In the genomic region with DNA sequence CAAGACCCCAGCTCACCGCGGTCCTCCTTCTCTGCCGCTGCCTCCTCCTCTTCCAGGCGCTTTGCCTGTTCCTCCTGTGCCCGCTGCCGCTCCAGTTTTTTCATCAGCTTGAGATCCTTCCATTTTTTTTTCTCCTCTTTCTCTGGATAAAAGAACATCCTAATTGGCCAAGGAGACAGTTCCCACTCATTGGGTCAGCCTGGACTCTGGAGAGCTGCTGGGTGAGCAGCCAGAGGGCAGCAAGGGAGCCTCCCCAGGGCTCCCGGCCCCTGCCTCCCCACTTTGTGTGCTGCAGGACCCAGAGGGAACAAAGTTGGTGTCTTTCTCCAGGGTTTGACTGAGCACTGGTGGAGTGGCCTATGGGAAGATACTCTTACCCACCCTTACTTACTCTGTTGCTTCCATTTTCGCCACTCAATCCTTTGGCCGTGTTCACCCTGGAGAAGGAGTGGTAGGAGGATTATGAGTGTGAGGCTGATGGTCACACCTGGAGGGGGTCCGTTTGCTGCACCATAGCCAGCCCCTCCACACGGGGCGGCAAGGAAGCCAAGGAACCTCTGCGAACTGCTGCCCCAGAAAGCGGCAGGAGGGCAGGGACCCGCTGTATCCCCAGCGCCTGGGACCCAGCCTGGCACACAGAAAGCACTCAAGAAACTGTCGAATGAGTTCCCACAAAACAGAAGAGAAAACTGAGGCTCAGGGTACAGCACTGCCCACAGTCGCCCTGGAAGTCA, we compare ENCODE assay signal across 8 cellular contexts. TPM values are rescaled to one million over a fixed set of nuclear protein-coding genes. Genes with fewer than 3 reads are reported as not detected.
DNase-seq lines count a peak whose midpoint lies in the region; ATAC-seq and TF ChIP-seq lines count a peak whose summit lies in the region.

No MANE protein-coding gene starts in this region.

- peak overlapping the region; percentile 89 for H3K27ac Mint-ChIP-seq in WTC11
- H3K27ac Mint-ChIP-seq in stimulated activated naive CD8-positive, alpha-beta T cell treated with anti-CD3 and anti-CD28 coated beads, Interleukin-15, amount 100 ng/mL, for 72 hours = peak overlapping the region; percentile 96 to 98

- no peaks in the 10 kb centered on the region for H3K4me1 ChIP-seq in iPS-15b (ENCODE audit: control insufficient read depth, insufficient read depth, low read length)

- H3K27me3 Mint-ChIP-seq in WTC11 (ENCODE audit: low read depth) = no peaks in the 10 kb centered on the region
- no peaks in the 10 kb centered on the region for H3K27me3 Mint-ChIP-seq in stimulated activated naive CD8-positive, alpha-beta T cell treated with anti-CD3 and anti-CD28 coated beads, Interleukin-15, amount 100 ng/mL, for 72 hours

- H3K4me3 ChIP-seq in AG09309 (ENCODE audit: control insufficient read depth, low read depth, low read length) = peak overlapping the region; percentile 80
- H3K4me3 ChIP-seq in iPS-15b (ENCODE audit: low read depth, low read length) = peak overlapping the region; percentile 76

- no peaks in the 10 kb centered on the region for H3K9me3 ChIP-seq in iPS-15b (ENCODE audit: control insufficient read depth, insufficient read depth, low read length)

- peak overlapping the region; percentile 93 for H3K4me3 Mint-ChIP-seq in WTC11
- H3K4me3 Mint-ChIP-seq in stimulated activated naive CD8-positive, alpha-beta T cell treated with anti-CD3 and anti-CD28 coated beads, Interleukin-15, amount 100 ng/mL, for 72 hours = peak overlapping the region; percentile 95 to 99

- POLR2A ChIA-PET in WTC11 (lab: Charles Lee) = interaction anchor here (0.6 to 4.1 kb wide), 4 partner anchors 10 to 199 kb away, joined by 4 to 26 read pairs (median 6); a partner anchor contains a TSS

- peaks cover 54% of the 10 kb centered on the region for H3K36me3 Mint-ChIP-seq in WTC11

- CTCF ChIA-PET in WTC11 (lab: Charles Lee) = interaction anchor here (1.0 to 1.8 kb wide), 9 partner anchors 10 to 207 kb away, joined by 3 to 40 read pairs (median 4); a partner anchor contains a TSS

- DNase-seq in AG09309 (ENCODE audit: low read depth) (no peak), WTC11 (ENCODE audit: low spot score) (no peak), NCI-H345 treated with DMSO at 0.1 percent for 48 hours (lab: John Stamatoyannopoulos, UW; ENCODE audit: unreplicated experiment) (no peak)
- DNase-seq in stimulated activated naive CD8-positive, alpha-beta T cell treated with anti-CD3 and anti-CD28 coated beads, Interleukin-15, amount 100 ng/mL, for 72 hours = peak in 1 of 2 donors; percentile 13
- no peak for DNase-seq in stimulated activated CD4-positive, alpha-beta T cell treated with anti-CD3 and anti-CD28 coated beads, Interleukin-4, amount 100 ng/mL, for 24 hours

- ATAC-seq in GM21529 (IDR thresholded peaks at IDR 0.05; ENCODE audit: unreplicated experiment) (peak; percentile 4), WTC11 (peak; percentile 1; the same call in 1 of the 2 replicates), HG03097 (IDR thresholded peaks at IDR 0.05; ENCODE audit: low FRiP score, unreplicated experiment) (no peak)
- ATAC-seq in stimulated activated naive CD8-positive, alpha-beta T cell treated with anti-CD3 and anti-CD28 coated beads, Interleukin-15, amount 100 ng/mL, for 72 hours = no peak

- no peaks in the 10 kb centered on the region for H3K27me3 ChIP-seq in iPS-15b (ENCODE audit: control insufficient read depth, insufficient read depth, low read length)

- H3K4me1 Mint-ChIP-seq in WTC11 = peaks cover 8% of the 10 kb centered on the region
- peaks cover 37% of the 10 kb centered on the region for H3K4me1 Mint-ChIP-seq in stimulated activated naive CD8-positive, alpha-beta T cell treated with anti-CD3 and anti-CD28 coated beads, Interleukin-15, amount 100 ng/mL, for 72 hours

- H3K9me3 Mint-ChIP-seq in WTC11 = no peaks in the 10 kb centered on the region
- no peaks in the 10 kb centered on the region for H3K9me3 Mint-ChIP-seq in stimulated activated naive CD8-positive, alpha-beta T cell treated with anti-CD3 and anti-CD28 coated beads, Interleukin-15, amount 100 ng/mL, for 72 hours

- H3K9ac ChIP-seq in iPS-15b (ENCODE audit: low read depth, low read length) = peak overlapping the region; percentile 84

- TF ChIP-seq CTCF in AG09309 (IDR thresholded peaks at IDR 0.05; ENCODE audit: control insufficient read depth, insufficient read depth, low read depth, low read length, missing control alignments) = no peak
- no peak for TF ChIP-seq CTCF in WTC11 (IDR thresholded peaks at IDR 0.05)

- peaks cover 40% of the 10 kb centered on the region for H3K36me3 ChIP-seq in iPS-15b (ENCODE audit: control insufficient read depth, insufficient read depth, low read length)

TF ChIP-seq in WTC11, 78 proteins besides CTCF, POLR2A, EP300 and RAD21:
- no peak for TF ChIP-seq ZNF396 (CRISPR knock-in tag; IDR thresholded peaks at IDR 0.05; ENCODE audit: borderline replicate concordance)
- TF ChIP-seq, protein P1, sequence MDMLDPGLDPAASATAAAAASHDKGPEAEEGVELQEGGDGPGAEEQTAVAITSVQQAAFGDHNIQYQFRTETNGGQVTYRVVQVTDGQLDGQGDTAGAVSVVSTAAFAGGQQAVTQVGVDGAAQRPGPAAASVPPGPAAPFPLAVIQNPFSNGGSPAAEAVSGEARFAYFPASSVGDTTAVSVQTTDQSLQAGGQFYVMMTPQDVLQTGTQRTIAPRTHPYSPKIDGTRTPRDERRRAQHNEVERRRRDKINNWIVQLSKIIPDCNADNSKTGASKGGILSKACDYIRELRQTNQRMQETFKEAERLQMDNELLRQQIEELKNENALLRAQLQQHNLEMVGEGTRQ (CRISPR knock-in tag; IDR thresholded peaks at IDR 0.05) = 0 out of 2 replicates have a peak, but pooled peaks have one; percentile 14

RNA-seq across cellular contexts. Expression of a gene that starts 0.7 kb away (rescaled TPM):
- 76.8 to 79.3 TPM (median 77.5 TPM) in 3 replicates for total RNA-seq in WTC11 (2021)

RNA-seq across cellular contexts. Expression of a gene that starts 10.6 kb away (rescaled TPM):
- total RNA-seq in WTC11 (2021) = 25.8 to 28.7 TPM (median 25.8 TPM) in 3 replicates

RNA-seq across cellular contexts. Expression of a gene that starts 41.8 kb away (rescaled TPM):
- 20.8 to 23.2 TPM (median 21.6 TPM) in 3 replicates for total RNA-seq in WTC11 (2021)

RNA-seq across cellular contexts. Expression of a gene that starts 52.9 kb away (rescaled TPM):
- 31.4 to 34.1 TPM (median 33.0 TPM) in 3 replicates for total RNA-seq in WTC11 (2021)

RNA-seq across cellular contexts. Expression of a gene that starts 53.0 kb away (rescaled TPM):
- total RNA-seq in WTC11 (2021) = 63.8 to 83.5 TPM (median 64.5 TPM) in 3 replicates

Comparison
In these comparisons a context has a peak if more than half of its experiments do, and no peak if none do; other contexts are left out.
1. ATAC-seq: peak in GM21529 (single experiment) and WTC11 (single experiment); none in stimulated activated naive CD8-positive, alpha-beta T cell treated with anti-CD3 and anti-CD28 coated beads, Interleukin-15, amount 100 ng/mL, for 72 hours (single experiment) and HG03097 (single experiment).